32 cellular contexts compared by ENCODE assay signal in genomic region chr4:8846046-8846720, GRCh38. TPM values are rescaled to one million over a fixed set of nuclear protein-coding genes. Genes with fewer than 3 reads are reported as not detected.
DNase-seq lines count a peak whose midpoint lies in the region; ATAC-seq, FAIRE-seq and TF ChIP-seq lines count a peak whose summit lies in the region.
"Had no signal": no experiment of that assay in that cellular context is flagged by ENCODE, and none has a peak within 500 bp of the region (broad histone marks: within the 10 kb centered on the region; RNA-seq: fewer than 3 reads in every experiment).

No MANE protein-coding gene starts in this region.

- POLR2A ChIA-PET in HCT116 (lab: Charles Lee): no interaction called here

- intact Hi-C loops in activated naive CD4-positive, alpha-beta T cell treated with anti-CD3 and anti-CD28 coated beads for 36 hours (cut with micrococcal nuclease): no loop called here
- intact Hi-C loops in HCT116 (cut with micrococcal nuclease): no loop called here

- DNase-seq in activated naive CD4-positive, alpha-beta T cell treated with anti-CD3 and anti-CD28 coated beads, Interleukin-2, amount 50 U/mL, for 16 hours: peak; percentile 5
- no peak for DNase-seq in activated naive CD4-positive, alpha-beta T cell treated with anti-CD3 and anti-CD28 coated beads for 36 hours
- DNase-seq in HCT116 (ENCODE audit: low read depth, low spot score) (no peak), ecto neural progenitor cell (ENCODE audit: low spot score) (peak; percentile 36), suprapubic skin (ENCODE audit: low spot score in 2 of 2) (peak; percentile 35 to 68), frontal cortex (ENCODE audit: low spot score in 2 of 2) (no peak), NCI-H510A (lab: John Stamatoyannopoulos, UW) (no peak)
- DNase-seq in stimulated activated CD4-positive, alpha-beta T cell treated with anti-CD3 and anti-CD28 coated beads, Interleukin-4, amount 100 ng/mL, for 1 hour: no peak
- DNase-seq: activated CD4-positive, alpha-beta T cell treated with anti-CD3 and anti-CD28 coated beads for 36 hours; activated naive CD8-positive, alpha-beta T cell treated with anti-CD3 and anti-CD28 coated beads for 36 hours; COR-L47; cortex of kidney; foreskin keratinocyte; GF-D8; H7; naive B cell; NCI-H1092 treated with DMSO at 0.1 percent for 48 hours; NCI-H187; NCI-H2171 treated with DMSO at 0.1 percent for 48 hours; NCI-H524; NK-92 treated with Interleukin-12 subunit alpha and Interleukin-12 subunit beta, amount 100 ng/mL, for 24 hours; SJCRH30; stimulated activated CD4-positive, alpha-beta T cell treated with anti-CD3 and anti-CD28 coated beads, Interleukin-2, amount 100 ng/mL, for 24 hours; T-helper 1 cell had no signal

- H3K4me3 Mint-ChIP-seq in activated naive CD4-positive, alpha-beta T cell treated with anti-CD3 and anti-CD28 coated beads for 36 hours: no peak overlapping the region
- H3K4me3 Mint-ChIP-seq: activated CD4-positive, alpha-beta T cell treated with anti-CD3 and anti-CD28 coated beads for 36 hours; activated naive CD8-positive, alpha-beta T cell treated with anti-CD3 and anti-CD28 coated beads for 36 hours had no signal

- peaks cover 7% of the 10 kb centered on the region for H3K27me3 ChIP-seq in HCT116 (ENCODE audit: insufficient read depth, low read length)
- peaks cover 65% of the 10 kb centered on the region for H3K27me3 ChIP-seq in suprapubic skin
- H3K27me3 ChIP-seq: BLaER1, foreskin keratinocyte had no signal

- TF ChIP-seq CTCF in HCT116 (IDR thresholded peaks at IDR 0.05 in 2 of 3, conservative IDR thresholded peaks at IDR 0.05 in 1 of 3; ENCODE audit: borderline replicate concordance in 1 of 3, insufficient read depth in 1 of 3, low read depth in 2 of 3, low read length in 2 of 3) (no peak), suprapubic skin (IDR thresholded peaks at IDR 0.05) (no peak)

- H3K27ac ChIP-seq in HCT116 (ENCODE audit: low read depth, low read length) (no peak overlapping the region), suprapubic skin (no peak overlapping the region)
- H3K27ac ChIP-seq: BLaER1, esophagus muscularis mucosa, foreskin keratinocyte, hepatocyte, SJCRH30 had no signal

- H3K79me2 ChIP-seq in HCT116 (ENCODE audit: insufficient read depth, low read length): no peaks in the 10 kb centered on the region
- H3K79me2 ChIP-seq: hepatocyte had no signal

- no peak overlapping the region for H3K9ac ChIP-seq in HCT116 (ENCODE audit: low read length)
- H3K9ac ChIP-seq: BLaER1 had no signal

- H3K4me2 ChIP-seq in HCT116 (ENCODE audit: low read length): no peak overlapping the region
- H3K4me2 ChIP-seq: BLaER1, hepatocyte, smooth muscle cell had no signal

- TF ChIP-seq EP300 in suprapubic skin (IDR thresholded peaks at IDR 0.05): no peak

- CTCF ChIA-PET in activated naive CD4-positive, alpha-beta T cell treated with anti-CD3 and anti-CD28 coated beads for 36 hours (lab: Charles Lee): no interaction called here
- CTCF ChIA-PET in HCT116 (lab: Charles Lee): no interaction called here

- no peaks in the 10 kb centered on the region for H3K4me1 Mint-ChIP-seq in activated naive CD4-positive, alpha-beta T cell treated with anti-CD3 and anti-CD28 coated beads for 36 hours (ENCODE audit: low read depth)
- H3K4me1 Mint-ChIP-seq: activated CD4-positive, alpha-beta T cell treated with anti-CD3 and anti-CD28 coated beads for 36 hours; activated naive CD8-positive, alpha-beta T cell treated with anti-CD3 and anti-CD28 coated beads for 36 hours; naive B cell had no signal

- H3K4me1 ChIP-seq in HCT116 (ENCODE audit: control insufficient read depth in 1 of 2, insufficient read depth in 2 of 2, low read length in 2 of 2) (peaks cover 12 to 18% of the 10 kb centered on the region in 2 experiments; a peak in 3 of 4 replicates), suprapubic skin (no peaks in the 10 kb centered on the region)
- H3K4me1 ChIP-seq: foreskin keratinocyte, SJCRH30 had no signal

- ATAC-seq in HCT116: peak; percentile 36; the same call in 1 of the 2 replicates
- ATAC-seq: activated CD4-positive, alpha-beta T cell treated with anti-CD3 and anti-CD28 coated beads for 36 hours; foreskin keratinocyte had no signal

- 67% methylated on average over 8 of the region's 9 CpGs for WGBS in suprapubic skin

- no peak overlapping the region for H3K4me3 ChIP-seq in HCT116 (replicated peaks in 1 of 2; ENCODE audit: low read depth in 1 of 2, low read length in 2 of 2)
- no peak overlapping the region for H3K4me3 ChIP-seq in suprapubic skin
- H3K4me3 ChIP-seq: BLaER1, esophagus muscularis mucosa, hepatocyte, SJCRH30, smooth muscle cell had no signal

- FAIRE-seq in frontal cortex (lab: Jason Lieb, UNC): no peak

- no peaks in the 10 kb centered on the region for H3K36me3 Mint-ChIP-seq in activated naive CD4-positive, alpha-beta T cell treated with anti-CD3 and anti-CD28 coated beads for 36 hours (ENCODE audit: low read depth)
- H3K36me3 Mint-ChIP-seq: activated naive CD8-positive, alpha-beta T cell treated with anti-CD3 and anti-CD28 coated beads for 36 hours; naive B cell had no signal

- no peak overlapping the region for H2AFZ ChIP-seq in HCT116 (ENCODE audit: low read depth, low read length, poor library complexity, severe bottlenecking)
- H2AFZ ChIP-seq: hepatocyte had no signal

- H3K9me3 Mint-ChIP-seq in activated naive CD4-positive, alpha-beta T cell treated with anti-CD3 and anti-CD28 coated beads for 36 hours: peaks cover 3% of the 10 kb centered on the region
- H3K9me3 Mint-ChIP-seq: activated naive CD8-positive, alpha-beta T cell treated with anti-CD3 and anti-CD28 coated beads for 36 hours had no signal

- H3K9me2 ChIP-seq in HCT116 (ENCODE audit: insufficient read depth): no peaks in the 10 kb centered on the region

- RAD21 ChIA-PET in HCT116 (lab: Charles Lee; ENCODE audit: low non-redundant PET in 1 of 2, low total read pairs in 2 of 2, uncharacterized antibody in 2 of 2, unreplicated experiment in 2 of 2): no interaction called here

- BruUV-seq in HCT116 (replicated peaks; lab: Mats Ljungman, UMichigan): no TSS peak

- no peak for TF ChIP-seq RAD21 in HCT116 (IDR thresholded peaks at IDR 0.05; ENCODE audit: low read depth)

- no peaks in the 10 kb centered on the region for H4K20me1 ChIP-seq in HCT116 (ENCODE audit: insufficient read depth)
- H4K20me1 ChIP-seq: BLaER1 had no signal

- peaks cover 5% of the 10 kb centered on the region for H3K27me3 Mint-ChIP-seq in activated naive CD4-positive, alpha-beta T cell treated with anti-CD3 and anti-CD28 coated beads for 36 hours (ENCODE audit: low read depth)

- H3K9me3 ChIP-seq in HCT116 (ENCODE audit: control insufficient read depth in 1 of 2, insufficient read depth in 1 of 2, low read depth in 1 of 2, low read length in 2 of 2) (no peaks in the 10 kb centered on the region), suprapubic skin (no peaks in the 10 kb centered on the region)
- H3K9me3 ChIP-seq: SJCRH30 had no signal

- H3K27ac Mint-ChIP-seq in activated naive CD4-positive, alpha-beta T cell treated with anti-CD3 and anti-CD28 coated beads for 36 hours: no peak overlapping the region
- H3K27ac Mint-ChIP-seq: activated CD4-positive, alpha-beta T cell treated with anti-CD3 and anti-CD28 coated beads for 36 hours; activated naive CD8-positive, alpha-beta T cell treated with anti-CD3 and anti-CD28 coated beads for 36 hours had no signal

- TF ChIP-seq POLR2A in HCT116 (IDR thresholded peaks at IDR 0.05; ENCODE audit: borderline replicate concordance, extremely low read depth, insufficient read depth, insufficient read length) (no peak), suprapubic skin (IDR thresholded peaks at IDR 0.05) (no peak)

- H3K36me3 ChIP-seq in HCT116 (ENCODE audit: control insufficient read depth in 1 of 2, insufficient read depth in 2 of 2, low read length in 2 of 2) (no peaks in the 10 kb centered on the region), suprapubic skin (no peaks in the 10 kb centered on the region)
- H3K36me3 ChIP-seq: BLaER1, esophagus muscularis mucosa, SJCRH30 had no signal

TF ChIP-seq in HCT116, 20 proteins besides CTCF, POLR2A, EP300 and RAD21:
- TF ChIP-seq TCF7L2 (IDR thresholded peaks at IDR 0.05; ENCODE audit: borderline replicate concordance, extremely low read depth, insufficient read depth, insufficient read length) (no peak), CBX3 (IDR thresholded peaks at IDR 0.05; ENCODE audit: low read depth) (no peak), SRF (IDR thresholded peaks at IDR 0.05; ENCODE audit: low read depth) (no peak), SP1 (IDR thresholded peaks at IDR 0.05; ENCODE audit: low read depth) (no peak), EGR1 (IDR thresholded peaks at IDR 0.05; ENCODE audit: low read depth) (no peak), ZBTB33 (IDR thresholded peaks at IDR 0.05; ENCODE audit: extremely low read depth, insufficient replicate concordance, low read length) (no peak), JUND (IDR thresholded peaks at IDR 0.05) (no peak), ZFX (IDR thresholded peaks at IDR 0.05) (no peak)

RNA-seq across cellular contexts. Expression of gene HMX1, which starts 25.5 kb away (rescaled TPM):
- total RNA-seq in activated naive CD4-positive, alpha-beta T cell treated with anti-CD3 and anti-CD28 coated beads for 36 hours: not detected
- total RNA-seq in HCT116 (2021; ENCODE audit: unreplicated experiment) (0.39 TPM), suprapubic skin (not detected), frontal cortex (not detected)
- polyA plus RNA-seq in HCT116 (2012): 0.18 and 0.26 TPM in 2 replicates
- total RNA-seq: activated CD4-positive, alpha-beta T cell treated with anti-CD3 and anti-CD28 coated beads for 36 hours; activated CD8-positive, alpha-beta memory T cell treated with anti-CD3 and anti-CD28 coated beads for 36 hours; activated naive CD8-positive, alpha-beta T cell treated with anti-CD3 and anti-CD28 coated beads for 36 hours; aorta; foreskin keratinocyte; hepatocyte; SJCRH30; smooth muscle cell had no signal
- polyA plus RNA-seq: AG04450, aorta, foreskin keratinocyte, hepatocyte, smooth muscle cell, urinary bladder had no signal

Comparison
In these comparisons a context has a peak if more than half of its experiments do, and no peak if none do; other contexts are left out.
1. DNase-seq: peak in activated naive CD4-positive, alpha-beta T cell treated with anti-CD3 and anti-CD28 coated beads, Interleukin-2, amount 50 U/mL, for 16 hours (single experiment), ecto neural progenitor cell (single experiment) and suprapubic skin (2 of 2); none in activated naive CD4-positive, alpha-beta T cell treated with anti-CD3 and anti-CD28 coated beads for 36 hours (single experiment), HCT116 (single experiment), stimulated activated CD4-positive, alpha-beta T cell treated with anti-CD3 and anti-CD28 coated beads, Interleukin-4, amount 100 ng/mL, for 1 hour (single experiment), frontal cortex (0 of 2) and NCI-H510A (single experiment).